Comparison of ENCODE assay signal across 1 cellular context in genomic region chr17:81222906-81223757, GRCh38.
TF ChIP-seq lines count a peak whose summit lies in the region.

CEP131 (minus strand) TSS chr17:81222965; CDS start chr17:81220056, 2,909 bp downstream.

TF ChIP-seq in SK-N-SH, 30 proteins besides CTCF, POLR2A, EP300 and RAD21 (continued from another document):
- TF ChIP-seq GATA2 (CRISPR knock-in tag; IDR thresholded peaks at IDR 0.05) (no peak), TCF12 (IDR thresholded peaks at IDR 0.05) (no peak), PBX3 (IDR thresholded peaks at IDR 0.05) (peak; percentile 100), EZH2phosphoT487 (IDR thresholded peaks at IDR 0.05; ENCODE audit: borderline replicate concordance, low read depth) (no peak), RXRA (IDR thresholded peaks at IDR 0.05; ENCODE audit: borderline replicate concordance, low read depth) (no peak), JUND (IDR thresholded peaks at IDR 0.05) (no peak), YY1 (IDR thresholded peaks at IDR 0.05; ENCODE audit: low read depth) (no peak), USF2 (IDR thresholded peaks at IDR 0.05; ENCODE audit: borderline replicate concordance, low read depth, low read length) (no peak), ELF1 (IDR thresholded peaks at IDR 0.05) (no peak), MXI1 (IDR thresholded peaks at IDR 0.05; ENCODE audit: low read depth, low read length) (peak; percentile 58)
- TF ChIP-seq, protein P1, sequence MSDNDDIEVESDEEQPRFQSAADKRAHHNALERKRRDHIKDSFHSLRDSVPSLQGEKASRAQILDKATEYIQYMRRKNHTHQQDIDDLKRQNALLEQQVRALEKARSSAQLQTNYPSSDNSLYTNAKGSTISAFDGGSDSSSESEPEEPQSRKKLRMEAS (IDR thresholded peaks at IDR 0.05; ENCODE audit: low read depth), result peak; percentile 97
